8 cellular contexts compared by ENCODE assay signal in the genomic region with DNA sequence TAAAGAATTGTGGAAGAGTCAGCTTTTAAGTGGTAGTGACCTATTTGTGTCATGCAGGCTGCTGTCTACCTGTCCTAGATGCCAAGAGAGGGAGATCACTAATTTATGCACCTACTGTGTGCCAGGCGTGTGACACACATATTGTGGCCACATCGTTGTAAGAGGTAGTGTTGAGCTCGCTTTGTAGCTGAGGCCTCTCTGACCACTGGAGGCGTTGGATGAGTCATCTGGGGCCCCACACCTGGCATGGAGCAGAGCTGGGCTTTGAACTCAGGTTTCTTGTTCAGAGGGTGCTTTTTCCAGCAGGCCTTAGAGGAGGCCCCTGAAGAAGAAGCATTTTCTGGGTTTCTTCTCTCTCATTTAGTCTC. TPM values are rescaled to one million over a fixed set of nuclear protein-coding genes. Genes with fewer than 3 reads are reported as not detected.
DNase-seq lines count a peak whose midpoint lies in the region; ATAC-seq and TF ChIP-seq lines count a peak whose summit lies in the region.

No MANE protein-coding gene starts in this region.

- H3K4me3 Mint-ChIP-seq in brain, result peak overlapping the region in 2 of 5 experiments; percentile 31 to 54
- no peak overlapping the region for H3K4me3 Mint-ChIP-seq in stimulated activated memory B cell treated with anti-CD40 and anti-IgM and Interleukin-4, amounts not matched to agents 10 μg/mL and 1 μg/mL and 100 μg/mL, for 72 hours

- peaks cover 62% of the 10 kb centered on the region for H3K4me1 Mint-ChIP-seq in brain
- H3K4me1 Mint-ChIP-seq in stimulated activated memory B cell treated with anti-CD40 and anti-IgM and Interleukin-4, amounts not matched to agents 10 μg/mL and 1 μg/mL and 100 μg/mL, for 72 hours, result peaks cover 48% of the 10 kb centered on the region

- TF ChIP-seq CTCF in brain (conservative IDR thresholded peaks at IDR 0.05), result no peak

- ATAC-seq in GM21360 (IDR thresholded peaks at IDR 0.05; ENCODE audit: unreplicated experiment), result peak; percentile 84
- ATAC-seq in HG03575 (IDR thresholded peaks at IDR 0.05; ENCODE audit: extremely low read depth, insufficient number of reproducible peaks, low FRiP score, unreplicated experiment), result peak; percentile 60
- ATAC-seq in stimulated activated memory B cell treated with anti-CD40 and anti-IgM and Interleukin-4, amounts not matched to agents 10 μg/mL and 1 μg/mL and 100 μg/mL, for 72 hours, result peak; percentile 88

- H3K9me3 Mint-ChIP-seq in brain, result no peaks in the 10 kb centered on the region
- H3K9me3 Mint-ChIP-seq in stimulated activated memory B cell treated with anti-CD40 and anti-IgM and Interleukin-4, amounts not matched to agents 10 μg/mL and 1 μg/mL and 100 μg/mL, for 72 hours, result no peaks in the 10 kb centered on the region

- H3K27me3 Mint-ChIP-seq in brain, result no peaks in the 10 kb centered on the region
- no peaks in the 10 kb centered on the region for H3K27me3 Mint-ChIP-seq in stimulated activated memory B cell treated with anti-CD40 and anti-IgM and Interleukin-4, amounts not matched to agents 10 μg/mL and 1 μg/mL and 100 μg/mL, for 72 hours

- H3K27ac Mint-ChIP-seq in brain, result peak overlapping the region in 4 of 5 experiments; percentile 64 to 98 (median 94)
- peak overlapping the region; percentile 25 for H3K27ac Mint-ChIP-seq in stimulated activated memory B cell treated with anti-CD40 and anti-IgM and Interleukin-4, amounts not matched to agents 10 μg/mL and 1 μg/mL and 100 μg/mL, for 72 hours

- no peak overlapping the region for H3K27ac ChIP-seq in caudate nucleus (ENCODE audit: low read depth, low read length)

- peaks cover 9% of the 10 kb centered on the region for H3K36me3 Mint-ChIP-seq in brain
- H3K36me3 Mint-ChIP-seq in stimulated activated memory B cell treated with anti-CD40 and anti-IgM and Interleukin-4, amounts not matched to agents 10 μg/mL and 1 μg/mL and 100 μg/mL, for 72 hours, result peaks cover 9% of the 10 kb centered on the region

- DNase-seq in Daoy (ENCODE audit: low read depth), result peak; percentile 78
- no peak for DNase-seq in NCI-H774 (lab: John Stamatoyannopoulos, UW)
- DNase-seq in caudate nucleus (lab: John Stamatoyannopoulos, UW), result no peak
- no peak for DNase-seq in SIG-M5 (lab: John Stamatoyannopoulos, UW)

RNA-seq across cellular contexts. Expression of gene LGALS9, which starts 52.3 kb away (rescaled TPM):
- total RNA-seq in Daoy (2014; rRNA removed; shearing (Covaris generic)), result 2.2 and 4.1 TPM in 2 replicates
- 17.5 TPM for polyA plus RNA-seq in brain (ENCODE audit: insufficient read depth, low read depth, low replicate concordance)
